In the genomic region with DNA sequence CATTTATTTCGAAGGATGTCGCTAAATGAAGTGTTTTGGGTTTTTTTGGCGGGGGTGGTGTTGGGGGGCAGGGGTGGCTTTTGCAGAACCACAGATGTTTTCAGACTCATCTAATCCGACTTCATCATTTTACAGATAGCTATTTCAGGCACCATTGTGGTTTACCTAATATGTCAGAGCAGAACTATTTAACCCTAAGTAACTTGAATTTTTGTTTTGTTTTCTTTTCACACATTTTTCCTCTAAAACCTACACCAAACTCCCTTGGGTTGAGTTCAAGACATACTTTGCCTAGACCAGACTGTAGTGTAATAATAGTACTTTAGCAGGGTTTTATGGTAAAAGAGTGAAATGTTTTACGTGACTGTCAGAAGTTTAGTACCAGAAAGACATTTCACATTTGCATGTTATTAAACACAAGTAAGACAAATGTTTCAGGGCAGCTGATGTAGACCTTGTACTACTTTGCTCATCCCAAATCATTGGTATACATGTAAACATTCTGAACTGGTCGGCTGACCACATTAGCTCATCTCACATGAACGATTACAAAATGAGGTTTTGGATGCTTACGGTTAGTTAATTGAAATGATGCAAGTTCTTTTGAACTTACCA, we compare ENCODE assay signal across 7 cellular contexts. TPM values are rescaled to one million over a fixed set of nuclear protein-coding genes. Genes with fewer than 3 reads are reported as not detected.
DNase-seq lines count a peak whose midpoint lies in the region; ATAC-seq and TF ChIP-seq lines count a peak whose summit lies in the region.

No MANE protein-coding gene starts in this region.

- no peaks in the 10 kb centered on the region for H3K36me3 Mint-ChIP-seq in WTC11

- intact Hi-C loops in left colon (cut with DNase I, micrococcal nuclease), result no loop called here

- no peak overlapping the region for H3K4me3 Mint-ChIP-seq in WTC11

- 0 out of 2 replicates have a peak overlapping the region, but pooled peaks have one; percentile 4 for H3K27ac Mint-ChIP-seq in WTC11

- no peak for TF ChIP-seq CTCF in WTC11 (IDR thresholded peaks at IDR 0.05)

- H3K27me3 Mint-ChIP-seq in WTC11 (ENCODE audit: low read depth), result no peaks in the 10 kb centered on the region

- peaks cover 54% of the 10 kb centered on the region for H3K4me1 Mint-ChIP-seq in WTC11

- DNase-seq in WTC11 (ENCODE audit: low spot score), result no peak
- DNase-seq in renal cortical epithelial cell (ENCODE audit: low read depth), result peak; percentile 74
- no peak for DNase-seq in NCI-H446 (lab: John Stamatoyannopoulos, UW)
- no peak for DNase-seq in left colon
- no peak for DNase-seq in stimulated activated CD4-positive, alpha-beta T cell treated with anti-CD3 and anti-CD28 coated beads, Interleukin-4, amount 100 ng/mL, for 4 hours

- ATAC-seq in GM18909 (IDR thresholded peaks at IDR 0.05; ENCODE audit: poor library complexity, unreplicated experiment), result peak; percentile 82
- ATAC-seq in HG02884 (IDR thresholded peaks at IDR 0.05; ENCODE audit: unreplicated experiment), result peak; percentile 89
- ATAC-seq in WTC11, result no peak
- no peak for ATAC-seq in left colon

- POLR2A ChIA-PET in WTC11 (lab: Charles Lee), result no interaction called here

- no peaks in the 10 kb centered on the region for H3K9me3 Mint-ChIP-seq in WTC11

- CTCF ChIA-PET in WTC11 (lab: Charles Lee), result interaction anchor here (1.4 kb wide), 1 partner anchor 37 kb away, joined by 5 read pairs; a partner anchor contains a TSS

TF ChIP-seq in WTC11, 78 proteins besides CTCF, POLR2A, EP300 and RAD21:
- TF ChIP-seq EMX1 (CRISPR knock-in tag; IDR thresholded peaks at IDR 0.05) (no peak), TP53 (CRISPR knock-in tag; IDR thresholded peaks at IDR 0.05) (no peak), PRRX2 (CRISPR knock-in tag; IDR thresholded peaks at IDR 0.05) (no peak), CREB1 (CRISPR knock-in tag; IDR thresholded peaks at IDR 0.05) (no peak), ZNF396 (CRISPR knock-in tag; IDR thresholded peaks at IDR 0.05; ENCODE audit: borderline replicate concordance) (no peak)
- TF ChIP-seq, protein P1, sequence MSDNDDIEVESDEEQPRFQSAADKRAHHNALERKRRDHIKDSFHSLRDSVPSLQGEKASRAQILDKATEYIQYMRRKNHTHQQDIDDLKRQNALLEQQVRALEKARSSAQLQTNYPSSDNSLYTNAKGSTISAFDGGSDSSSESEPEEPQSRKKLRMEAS (CRISPR knock-in tag; IDR thresholded peaks at IDR 0.05), result no peak
- TF ChIP-seq, protein P2, sequence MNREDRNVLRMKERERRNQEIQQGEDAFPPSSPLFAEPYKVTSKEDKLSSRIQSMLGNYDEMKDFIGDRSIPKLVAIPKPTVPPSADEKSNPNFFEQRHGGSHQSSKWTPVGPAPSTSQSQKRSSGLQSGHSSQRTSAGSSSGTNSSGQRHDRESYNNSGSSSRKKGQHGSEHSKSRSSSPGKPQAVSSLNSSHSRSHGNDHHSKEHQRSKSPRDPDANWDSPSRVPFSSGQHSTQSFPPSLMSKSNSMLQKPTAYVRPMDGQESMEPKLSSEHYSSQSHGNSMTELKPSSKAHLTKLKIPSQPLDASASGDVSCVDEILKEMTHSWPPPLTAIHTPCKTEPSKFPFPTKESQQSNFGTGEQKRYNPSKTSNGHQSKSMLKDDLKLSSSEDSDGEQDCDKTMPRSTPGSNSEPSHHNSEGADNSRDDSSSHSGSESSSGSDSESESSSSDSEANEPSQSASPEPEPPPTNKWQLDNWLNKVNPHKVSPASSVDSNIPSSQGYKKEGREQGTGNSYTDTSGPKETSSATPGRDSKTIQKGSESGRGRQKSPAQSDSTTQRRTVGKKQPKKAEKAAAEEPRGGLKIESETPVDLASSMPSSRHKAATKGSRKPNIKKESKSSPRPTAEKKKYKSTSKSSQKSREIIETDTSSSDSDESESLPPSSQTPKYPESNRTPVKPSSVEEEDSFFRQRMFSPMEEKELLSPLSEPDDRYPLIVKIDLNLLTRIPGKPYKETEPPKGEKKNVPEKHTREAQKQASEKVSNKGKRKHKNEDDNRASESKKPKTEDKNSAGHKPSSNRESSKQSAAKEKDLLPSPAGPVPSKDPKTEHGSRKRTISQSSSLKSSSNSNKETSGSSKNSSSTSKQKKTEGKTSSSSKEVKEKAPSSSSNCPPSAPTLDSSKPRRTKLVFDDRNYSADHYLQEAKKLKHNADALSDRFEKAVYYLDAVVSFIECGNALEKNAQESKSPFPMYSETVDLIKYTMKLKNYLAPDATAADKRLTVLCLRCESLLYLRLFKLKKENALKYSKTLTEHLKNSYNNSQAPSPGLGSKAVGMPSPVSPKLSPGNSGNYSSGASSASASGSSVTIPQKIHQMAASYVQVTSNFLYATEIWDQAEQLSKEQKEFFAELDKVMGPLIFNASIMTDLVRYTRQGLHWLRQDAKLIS (CRISPR knock-in tag; IDR thresholded peaks at IDR 0.05; ENCODE audit: borderline replicate concordance), result no peak
TF ChIP-seq in WTC11: peak in this region for 0.

RNA-seq across cellular contexts. Expression of a gene that starts 37.7 kb away (rescaled TPM):
- 59.2 to 69.8 TPM (median 64.7 TPM) in 3 replicates for total RNA-seq in WTC11 (2021)
- 28.5 and 45.9 TPM in 2 replicates for total RNA-seq in renal cortical epithelial cell
- 10 to 100 TPM; 40.7 to 43.2 TPM for total RNA-seq in left colon

Comparison
In these comparisons a context has a peak if more than half of its experiments do, and no peak if none do; other contexts are left out.
1. ATAC-seq: peak in GM18909 (single experiment) and HG02884 (single experiment); none in WTC11 (single experiment) and left colon (single experiment).